ENCODE assay signal across 15 cellular contexts in genomic region chr17:8480011-8480976, GRCh38. TPM values are rescaled to one million over a fixed set of nuclear protein-coding genes. Genes with fewer than 3 reads are reported as not detected.
DNase-seq lines count a peak whose midpoint lies in the region; ATAC-seq and TF ChIP-seq lines count a peak whose summit lies in the region.
"Had no signal": no experiment of that assay in that cellular context is flagged by ENCODE, and none has a peak within 500 bp of the region (broad histone marks: within the 10 kb centered on the region; RNA-seq: fewer than 3 reads in every experiment).

No MANE protein-coding gene starts in this region.

- 87 to 90% (median 89%) methylated on average over 32 to 33 of the region's 33 CpGs for whole genome bisulfite sequencing in heart left ventricle, 4 donors
- 77 to 79% methylated on average over 12 to 13 of the region's 33 CpGs for WGBS in esophagus squamous epithelium, 2 donors

- no peaks in the 10 kb centered on the region for H3K4me1 Mint-ChIP-seq in progenitor cell of endocrine pancreas (ENCODE audit: low read depth)
- H3K4me1 Mint-ChIP-seq in effector memory CD8-positive, alpha-beta T cell (ENCODE audit: low read depth in 2 of 2) = peaks cover 0 to 4% of the 10 kb centered on the region in 2 donors
- no peaks in the 10 kb centered on the region for H3K4me1 Mint-ChIP-seq in activated CD8-positive, alpha-beta T cell treated with anti-CD3 and anti-CD28 coated beads for 36 hours (ENCODE audit: low read depth)
- H3K4me1 Mint-ChIP-seq: activated naive CD8-positive, alpha-beta T cell treated with anti-CD3 and anti-CD28 coated beads, Interleukin-2, amount 10 ng/mL, durations not matched to agents 7 days and 5 days had no signal

- TF ChIP-seq CTCF in heart left ventricle (IDR thresholded peaks at IDR 0.05) (no peak), esophagus squamous epithelium (IDR thresholded peaks at IDR 0.05) (no peak), progenitor cell of endocrine pancreas (IDR thresholded peaks at IDR 0.05; ENCODE audit: unreplicated experiment) (no peak)
- no peak for TF ChIP-seq CTCF in activated CD8-positive, alpha-beta T cell treated with anti-CD3 and anti-CD28 coated beads for 36 hours (IDR thresholded peaks at IDR 0.05)

- H3K36me3 ChIP-seq in heart left ventricle = peaks cover 2 to 100% (median 87%) of the 10 kb centered on the region in 9 donors
- H3K36me3 ChIP-seq in esophagus squamous epithelium = peaks cover 14 to 97% (median 18%) of the 10 kb centered on the region in 3 donors

- H3K9me3 ChIP-seq in heart left ventricle (peaks cover 0 to 17% (median 0%) of the 10 kb centered on the region in 12 donors), esophagus squamous epithelium (peaks cover 0 to 10% (median 8%) of the 10 kb centered on the region in 3 donors)
- H3K9me3 ChIP-seq: neutrophil had no signal

- H3K4me1 ChIP-seq in heart left ventricle (peaks cover 0 to 16% (median 9%) of the 10 kb centered on the region in 12 donors), esophagus squamous epithelium (peaks cover 0 to 21% (median 5%) of the 10 kb centered on the region in 3 donors)

- no peak for ATAC-seq in heart left ventricle
- ATAC-seq in Right ventricle myocardium superior (ENCODE audit: poor library complexity) = no peak
- ATAC-seq in effector memory CD8-positive, alpha-beta T cell (replicated peaks) = no peak
- ATAC-seq in GM18502 (IDR thresholded peaks at IDR 0.05; ENCODE audit: poor library complexity, unreplicated experiment) = no peak
- no peak for ATAC-seq in activated CD8-positive, alpha-beta T cell treated with anti-CD3 and anti-CD28 coated beads for 36 hours
- ATAC-seq: CD8-positive, alpha-beta T cell had no signal

- H3K27ac ChIP-seq in heart left ventricle (peak overlapping the region in 7 of 12 donors; percentile 17 to 58 (median 39)), esophagus squamous epithelium (peak overlapping the region in 3 of 4 donors; percentile 46 to 75 (median 64))
- H3K27ac ChIP-seq: neutrophil had no signal

- POLR2A ChIA-PET in activated CD8-positive, alpha-beta T cell treated with anti-CD3 and anti-CD28 coated beads for 36 hours (lab: Charles Lee) = interaction anchor here (1.2 kb wide), 1 partner anchor 9 kb away, joined by 4 read pairs; no protein-coding TSS in a partner anchor

- H3K4me3 ChIP-seq in heart left ventricle = no peak overlapping the region
- peak overlapping the region in 1 of 4 donors; percentile 0 for H3K4me3 ChIP-seq in esophagus squamous epithelium
- H3K4me3 ChIP-seq: upper lobe of left lung had no signal

- intact Hi-C loops in heart left ventricle (cut with DNase I) = no loop called here
- intact Hi-C loops in Right ventricle myocardium superior (cut with DNase I) = no loop called here
- intact Hi-C loops in esophagus squamous epithelium (cut with DNase I) = no loop called here
- intact Hi-C loops in activated CD8-positive, alpha-beta T cell treated with anti-CD3 and anti-CD28 coated beads for 36 hours (cut with micrococcal nuclease) = no loop called here

- no peaks in the 10 kb centered on the region for H3K27me3 Mint-ChIP-seq in progenitor cell of endocrine pancreas
- H3K27me3 Mint-ChIP-seq in effector memory CD8-positive, alpha-beta T cell = no peaks in the 10 kb centered on the region
- H3K27me3 Mint-ChIP-seq in activated CD8-positive, alpha-beta T cell treated with anti-CD3 and anti-CD28 coated beads for 36 hours = no peaks in the 10 kb centered on the region
- H3K27me3 Mint-ChIP-seq: activated naive CD8-positive, alpha-beta T cell treated with anti-CD3 and anti-CD28 coated beads, Interleukin-2, amount 10 ng/mL, durations not matched to agents 7 days and 5 days had no signal

- CTCF ChIA-PET in activated CD8-positive, alpha-beta T cell treated with anti-CD3 and anti-CD28 coated beads for 36 hours (lab: Charles Lee) = no interaction called here

- peaks cover 5% of the 10 kb centered on the region for H3K9me3 Mint-ChIP-seq in progenitor cell of endocrine pancreas (ENCODE audit: low read depth)
- H3K9me3 Mint-ChIP-seq in effector memory CD8-positive, alpha-beta T cell = no peaks in the 10 kb centered on the region
- peaks cover 11% of the 10 kb centered on the region for H3K9me3 Mint-ChIP-seq in activated CD8-positive, alpha-beta T cell treated with anti-CD3 and anti-CD28 coated beads for 36 hours

- peaks cover 46% of the 10 kb centered on the region for H3K36me3 Mint-ChIP-seq in progenitor cell of endocrine pancreas (ENCODE audit: insufficient read depth)
- peaks cover 57% of the 10 kb centered on the region for H3K36me3 Mint-ChIP-seq in effector memory CD8-positive, alpha-beta T cell (ENCODE audit: insufficient read depth)
- H3K36me3 Mint-ChIP-seq in activated CD8-positive, alpha-beta T cell treated with anti-CD3 and anti-CD28 coated beads for 36 hours (ENCODE audit: low read depth) = peaks cover 46% of the 10 kb centered on the region

- H3K27ac Mint-ChIP-seq in progenitor cell of endocrine pancreas = peak overlapping the region; percentile 64
- no peak overlapping the region for H3K27ac Mint-ChIP-seq in effector memory CD8-positive, alpha-beta T cell
- H3K27ac Mint-ChIP-seq in activated CD8-positive, alpha-beta T cell treated with anti-CD3 and anti-CD28 coated beads for 36 hours = no peak overlapping the region
- H3K27ac Mint-ChIP-seq: activated naive CD8-positive, alpha-beta T cell treated with anti-CD3 and anti-CD28 coated beads, Interleukin-2, amount 10 ng/mL, durations not matched to agents 7 days and 5 days; CD8-positive, alpha-beta T cell had no signal

- no peak for DNase-seq in heart left ventricle
- no peak for DNase-seq in Right ventricle myocardium superior
- DNase-seq in esophagus squamous epithelium (lab: John Stamatoyannopoulos, UW) = no peak
- no peak for DNase-seq in progenitor cell of endocrine pancreas (ENCODE audit: low spot score, unreplicated experiment)
- no peak for DNase-seq in effector memory CD8-positive, alpha-beta T cell
- no peak for DNase-seq in cerebellum (ENCODE audit: low spot score)
- DNase-seq in activated CD8-positive, alpha-beta T cell treated with anti-CD3 and anti-CD28 coated beads for 36 hours = no peak
- DNase-seq: activated CD4-positive, alpha-beta T cell treated with anti-CD3 and anti-CD28 coated beads, Interleukin-2, amount 50 U/mL, for 1 hour; activated naive CD8-positive, alpha-beta T cell treated with anti-CD3 and anti-CD28 coated beads, Interleukin-2, amount 10 ng/mL, durations not matched to agents 7 days and 5 days; DND-41; NCI-H524 treated with DMSO at 0.1 percent for 48 hours had no signal

- no peak overlapping the region for H3K4me3 Mint-ChIP-seq in progenitor cell of endocrine pancreas (ENCODE audit: low read depth)
- H3K4me3 Mint-ChIP-seq in effector memory CD8-positive, alpha-beta T cell = no peak overlapping the region
- no peak overlapping the region for H3K4me3 Mint-ChIP-seq in activated CD8-positive, alpha-beta T cell treated with anti-CD3 and anti-CD28 coated beads for 36 hours
- H3K4me3 Mint-ChIP-seq: activated naive CD8-positive, alpha-beta T cell treated with anti-CD3 and anti-CD28 coated beads, Interleukin-2, amount 10 ng/mL, durations not matched to agents 7 days and 5 days; CD8-positive, alpha-beta T cell had no signal

- H3K27me3 ChIP-seq in heart left ventricle (no peaks in the 10 kb centered on the region), esophagus squamous epithelium (no peaks in the 10 kb centered on the region)
- H3K27me3 ChIP-seq: neutrophil, upper lobe of left lung had no signal

- no peak for TF ChIP-seq POLR2A in heart left ventricle (IDR thresholded peaks at IDR 0.05)
- TF ChIP-seq POLR2A in esophagus squamous epithelium (IDR thresholded peaks at IDR 0.05) = no peak

RNA-seq across cellular contexts. Expression of gene NDEL1, which starts 44.6 kb away (rescaled TPM):
- 10 to 100 TPM; 23.3 to 35.2 (median 25.8) TPM for total RNA-seq in heart left ventricle
- 10 to 100 TPM; 16.5 to 36.4 TPM for polyA plus RNA-seq in heart left ventricle
- 24.8 TPM for total RNA-seq in Right ventricle myocardium superior
- total RNA-seq in esophagus squamous epithelium = 100 to 1,000 TPM in 1 of 4 donors, 10 to 100 TPM in 3; 67.5 to 107 (median 73.1) TPM
- total RNA-seq in progenitor cell of endocrine pancreas = 30.5 and 40.5 TPM in 2 replicates
- total RNA-seq in cerebellum = 36.8 TPM
- 10 to 100 TPM; 48.1 to 53.9 TPM for total RNA-seq in activated CD8-positive, alpha-beta T cell treated with anti-CD3 and anti-CD28 coated beads for 36 hours
